1 cellular context compared by ENCODE assay signal in genomic region chr3:139299261-139300132, GRCh38.
TF ChIP-seq lines count a peak whose summit lies in the region.

No MANE protein-coding gene starts in this region.

TF ChIP-seq in H1, 55 proteins besides CTCF, POLR2A, EP300 and RAD21 (continued from another document):
- TF ChIP-seq JUND (IDR thresholded peaks at IDR 0.05; ENCODE audit: low read length) (peak; percentile 85; the same call in 1 of the 2 replicates), MAFK (IDR thresholded peaks at IDR 0.05; ENCODE audit: low read depth, low read length) (no peak)
